In the genomic region with DNA sequence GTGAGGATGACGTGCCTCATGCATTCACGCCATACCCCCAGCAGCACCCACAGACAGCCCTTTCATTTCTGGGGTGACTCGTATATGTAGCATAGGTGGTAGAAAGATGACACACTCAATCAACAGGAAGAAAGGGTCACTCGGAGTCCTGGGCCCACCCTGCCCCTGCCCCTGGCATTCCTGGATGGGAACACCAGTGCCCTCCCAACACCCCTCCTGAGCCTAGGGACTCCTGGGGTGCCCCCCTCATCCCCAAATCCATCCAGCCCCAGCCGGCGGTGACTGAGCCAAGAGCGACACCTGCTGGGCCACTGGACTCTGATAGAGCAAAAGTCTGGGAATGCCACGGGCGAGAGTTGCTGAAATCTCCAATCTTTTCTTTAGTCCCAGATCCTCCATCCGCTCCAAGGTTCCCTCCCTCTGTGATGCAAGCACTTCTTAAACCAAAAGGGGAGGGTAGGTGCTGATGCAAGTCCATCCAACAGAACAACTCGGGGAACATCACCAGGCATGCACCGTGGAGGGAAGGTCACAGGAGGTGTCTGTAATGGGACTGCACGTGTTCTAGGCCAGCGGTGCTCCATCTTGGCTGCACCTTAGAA, we compare ENCODE assay signal across 1 cellular context.
TF ChIP-seq lines count a peak whose summit lies in the region.

No MANE protein-coding gene starts in this region.

TF ChIP-seq in K562, 482 proteins besides CTCF, POLR2A, EP300 and RAD21 (continued from another document):
- TF ChIP-seq, protein P1, sequence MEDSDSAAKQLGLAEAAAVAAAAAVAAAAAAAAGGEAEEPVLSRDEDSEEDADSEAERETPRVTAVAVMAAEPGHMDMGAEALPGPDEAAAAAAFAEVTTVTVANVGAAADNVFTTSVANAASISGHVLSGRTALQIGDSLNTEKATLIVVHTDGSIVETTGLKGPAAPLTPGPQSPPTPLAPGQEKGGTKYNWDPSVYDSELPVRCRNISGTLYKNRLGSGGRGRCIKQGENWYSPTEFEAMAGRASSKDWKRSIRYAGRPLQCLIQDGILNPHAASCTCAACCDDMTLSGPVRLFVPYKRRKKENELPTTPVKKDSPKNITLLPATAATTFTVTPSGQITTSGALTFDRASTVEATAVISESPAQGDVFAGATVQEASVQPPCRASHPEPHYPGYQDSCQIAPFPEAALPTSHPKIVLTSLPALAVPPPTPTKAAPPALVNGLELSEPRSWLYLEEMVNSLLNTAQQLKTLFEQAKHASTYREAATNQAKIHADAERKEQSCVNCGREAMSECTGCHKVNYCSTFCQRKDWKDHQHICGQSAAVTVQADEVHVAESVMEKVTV (CRISPR knock-in tag; IDR thresholded peaks at IDR 0.05): peak; percentile 60
- no peak for TF ChIP-seq LEF1 (IDR thresholded peaks at IDR 0.05)
- no peak for TF ChIP-seq RBM22 (IDR thresholded peaks at IDR 0.05; ENCODE audit: low read depth, low read length, poor library complexity, severe bottlenecking)
- TF ChIP-seq, protein P2, sequence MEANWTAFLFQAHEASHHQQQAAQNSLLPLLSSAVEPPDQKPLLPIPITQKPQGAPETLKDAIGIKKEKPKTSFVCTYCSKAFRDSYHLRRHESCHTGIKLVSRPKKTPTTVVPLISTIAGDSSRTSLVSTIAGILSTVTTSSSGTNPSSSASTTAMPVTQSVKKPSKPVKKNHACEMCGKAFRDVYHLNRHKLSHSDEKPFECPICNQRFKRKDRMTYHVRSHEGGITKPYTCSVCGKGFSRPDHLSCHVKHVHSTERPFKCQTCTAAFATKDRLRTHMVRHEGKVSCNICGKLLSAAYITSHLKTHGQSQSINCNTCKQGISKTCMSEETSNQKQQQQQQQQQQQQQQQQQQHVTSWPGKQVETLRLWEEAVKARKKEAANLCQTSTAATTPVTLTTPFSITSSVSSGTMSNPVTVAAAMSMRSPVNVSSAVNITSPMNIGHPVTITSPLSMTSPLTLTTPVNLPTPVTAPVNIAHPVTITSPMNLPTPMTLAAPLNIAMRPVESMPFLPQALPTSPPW (CRISPR knock-in tag; IDR thresholded peaks at IDR 0.05): peak; percentile 56; the same call in 1 of the 2 replicates
- TF ChIP-seq, protein P3, sequence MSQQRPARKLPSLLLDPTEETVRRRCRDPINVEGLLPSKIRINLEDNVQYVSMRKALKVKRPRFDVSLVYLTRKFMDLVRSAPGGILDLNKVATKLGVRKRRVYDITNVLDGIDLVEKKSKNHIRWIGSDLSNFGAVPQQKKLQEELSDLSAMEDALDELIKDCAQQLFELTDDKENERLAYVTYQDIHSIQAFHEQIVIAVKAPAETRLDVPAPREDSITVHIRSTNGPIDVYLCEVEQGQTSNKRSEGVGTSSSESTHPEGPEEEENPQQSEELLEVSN (IDR thresholded peaks at IDR 0.05; ENCODE audit: borderline replicate concordance in 1 of 2, extremely low read depth in 1 of 2, insufficient read depth in 1 of 2, insufficient read length in 1 of 2, low read depth in 1 of 2, low read length in 1 of 2, poor library complexity in 1 of 2, severe bottlenecking in 1 of 2): peak in 1 of 2 experiments; percentile 33
- peak; percentile 31; the same call in 1 of the 2 replicates for TF ChIP-seq CC2D1A (IDR thresholded peaks at IDR 0.05)
- TF ChIP-seq CTBP1 (IDR thresholded peaks at IDR 0.05; ENCODE audit: borderline replicate concordance): peak; percentile 24; the same call in 1 of the 2 replicates
- TF ChIP-seq, protein P4, sequence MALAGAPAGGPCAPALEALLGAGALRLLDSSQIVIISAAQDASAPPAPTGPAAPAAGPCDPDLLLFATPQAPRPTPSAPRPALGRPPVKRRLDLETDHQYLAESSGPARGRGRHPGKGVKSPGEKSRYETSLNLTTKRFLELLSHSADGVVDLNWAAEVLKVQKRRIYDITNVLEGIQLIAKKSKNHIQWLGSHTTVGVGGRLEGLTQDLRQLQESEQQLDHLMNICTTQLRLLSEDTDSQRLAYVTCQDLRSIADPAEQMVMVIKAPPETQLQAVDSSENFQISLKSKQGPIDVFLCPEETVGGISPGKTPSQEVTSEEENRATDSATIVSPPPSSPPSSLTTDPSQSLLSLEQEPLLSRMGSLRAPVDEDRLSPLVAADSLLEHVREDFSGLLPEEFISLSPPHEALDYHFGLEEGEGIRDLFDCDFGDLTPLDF (CRISPR knock-in tag; IDR thresholded peaks at IDR 0.05): no peak
